23 cellular contexts compared by ENCODE assay signal in genomic region chr2:208556954-208557601, GRCh38.
DNase-seq lines count a peak whose midpoint lies in the region; ATAC-seq, FAIRE-seq and TF ChIP-seq lines count a peak whose summit lies in the region.
"Had no signal": no experiment of that assay in that cellular context is flagged by ENCODE, and none has a peak within 500 bp of the region (broad histone marks: within the 10 kb centered on the region; RNA-seq: fewer than 3 reads in every experiment).

No MANE protein-coding gene starts in this region.

- ATAC-seq in K562 (peak; percentile 69), GM19455 (IDR thresholded peaks at IDR 0.05; ENCODE audit: unreplicated experiment) (no peak)
- ATAC-seq: left lung; stimulated activated memory B cell treated with anti-CD40 and anti-IgM and Interleukin-4, amounts not matched to agents 10 μg/mL and 1 μg/mL and 100 μg/mL, for 72 hours had no signal

- no peaks in the 10 kb centered on the region for H3K4me1 Mint-ChIP-seq in HFFc6 (ENCODE audit: low read depth)
- H3K4me1 Mint-ChIP-seq: activated CD4-positive, alpha-beta T cell treated with anti-CD3 and anti-CD28 coated beads, Interleukin-2, amount 10 ng/mL, durations not matched to agents 24 days and 14 days; activated naive CD8-positive, alpha-beta T cell treated with anti-CD3 and anti-CD28 coated beads, Interleukin-2, amount 10 ng/mL, durations not matched to agents 7 days and 5 days; stimulated activated memory B cell treated with anti-CD40 and anti-IgM and Interleukin-4, amounts not matched to agents 10 μg/mL and 1 μg/mL and 100 μg/mL, for 72 hours had no signal

- H3K14ac ChIP-seq in trophoblast cell (ENCODE audit: low read length): no peak overlapping the region

- H3K36me3 ChIP-seq in K562 (ENCODE audit: control insufficient read depth, insufficient read depth, low read length) (peaks cover 3% of the 10 kb centered on the region; the same call in 2 of the 3 replicates), trophoblast cell (ENCODE audit: control insufficient read depth in 1 of 2, insufficient read depth in 2 of 2, low read length in 2 of 2) (no peaks in the 10 kb centered on the region)
- H3K36me3 ChIP-seq: brain microvascular endothelial cell, left lung had no signal

- 28% methylated on average over 3 of the region's 3 CpGs for WGBS in K562 (ENCODE audit: insufficient coverage, low coverage, missing lambda C conversion rate)
- no CpG with 5 or more reads among the region's 3 CpGs for WGBS in trophoblast cell (ENCODE audit: extremely low coverage, insufficient coverage, insufficient read length)

- CTCF ChIA-PET in K562 (lab: Yijun Ruan, JAX; ENCODE audit: low intra/inter-chr PET ratio): no interaction called here

- TF ChIP-seq CTCF in K562 (IDR thresholded peaks at IDR 0.05 in 2 of 3, conservative IDR thresholded peaks at IDR 0.05 in 1 of 3; ENCODE audit: insufficient read depth in 2 of 3, low read depth in 1 of 3, low read length in 3 of 3) (no peak), HFFc6 (IDR thresholded peaks at IDR 0.05) (no peak)

- H3K9ac ChIP-seq in K562 (ENCODE audit: insufficient read depth in 1 of 2, low read depth in 2 of 2, low read length in 2 of 2) (no peak overlapping the region), trophoblast cell (ENCODE audit: low read length) (no peak overlapping the region)
- H3K9ac ChIP-seq: GM23248 had no signal

- H3K9me3 ChIP-seq in K562 (replicated peaks; ENCODE audit: control insufficient read depth, insufficient read depth, low read depth, low read length) (no peaks in the 10 kb centered on the region; the same call in 1 of the 2 replicates), trophoblast cell (ENCODE audit: insufficient read depth, low read depth, low read length) (no peaks in the 10 kb centered on the region)
- H3K9me3 ChIP-seq: testis had no signal

- H2BK5ac ChIP-seq in trophoblast cell (ENCODE audit: low read depth, low read length, poor library complexity): no peak overlapping the region

- no peak overlapping the region for H4K8ac ChIP-seq in trophoblast cell (ENCODE audit: low read depth, low read length)

- in situ Hi-C loops in K562 (cut with MboI): no loop called here

- H2AK5ac ChIP-seq in trophoblast cell (ENCODE audit: low read length): no peak overlapping the region

- peaks cover 57% of the 10 kb centered on the region for H3K9me3 Mint-ChIP-seq in HFFc6
- H3K9me3 Mint-ChIP-seq: activated CD4-positive, alpha-beta T cell treated with anti-CD3 and anti-CD28 coated beads, Interleukin-2, amount 10 ng/mL, durations not matched to agents 24 days and 14 days had no signal

- no peak overlapping the region for H3K18ac ChIP-seq in trophoblast cell (ENCODE audit: low read length)

- BruUV-seq in K562 (replicated peaks; lab: Mats Ljungman, UMichigan): no TSS peak

- H3K79me2 ChIP-seq in K562 (ENCODE audit: control insufficient read depth, insufficient read depth, low read length) (peaks cover 3% of the 10 kb centered on the region; the same call in 1 of the 3 replicates), trophoblast cell (ENCODE audit: control insufficient read depth, insufficient read depth, low read length, poor library complexity) (no peaks in the 10 kb centered on the region)

- intact Hi-C loops in K562 (cut with micrococcal nuclease): no loop called here

- H3K23ac ChIP-seq in trophoblast cell (ENCODE audit: low read length): no peak overlapping the region

- POLR2A ChIA-PET in K562 (lab: Yijun Ruan, JAX): interaction anchor here (1.5 to 2.0 kb wide), 2 partner anchors 12 to 14 kb away, joined by 4 to 9 read pairs; no protein-coding TSS in a partner anchor

- peaks cover 3% of the 10 kb centered on the region for H3K9me1 ChIP-seq in K562 (ENCODE audit: control insufficient read depth, insufficient read depth, low read length)

- peak overlapping the region; percentile 11; the same call in 1 of the 3 replicates for H3K27ac ChIP-seq in K562 (ENCODE audit: extremely low read depth, low read depth, low read length)
- H3K27ac ChIP-seq in trophoblast cell (ENCODE audit: low read depth, low read length): no peak overlapping the region
- H3K27ac ChIP-seq: brain microvascular endothelial cell, C4-2B, GM23248, left lung, testis had no signal

- no peak overlapping the region for H2BK12ac ChIP-seq in trophoblast cell (ENCODE audit: low read length)

- H3K4me3 Mint-ChIP-seq in HFFc6: no peak overlapping the region
- H3K4me3 Mint-ChIP-seq: activated CD4-positive, alpha-beta T cell treated with anti-CD3 and anti-CD28 coated beads, Interleukin-2, amount 10 ng/mL, durations not matched to agents 24 days and 14 days; activated naive CD8-positive, alpha-beta T cell treated with anti-CD3 and anti-CD28 coated beads, Interleukin-2, amount 10 ng/mL, durations not matched to agents 7 days and 5 days; stimulated activated memory B cell treated with anti-CD40 and anti-IgM and Interleukin-4, amounts not matched to agents 10 μg/mL and 1 μg/mL and 100 μg/mL, for 72 hours had no signal

- H2AFZ ChIP-seq in K562 (ENCODE audit: low read depth, low read length): no peak overlapping the region
- no peak overlapping the region for H2AFZ ChIP-seq in trophoblast cell (ENCODE audit: insufficient read depth, low read length, poor library complexity)
- H2AFZ ChIP-seq: GM23248 had no signal

- no peak for TF ChIP-seq POLR2A in K562 (conservative IDR thresholded peaks at IDR 0.05)

- H2BK120ac ChIP-seq in trophoblast cell (ENCODE audit: insufficient read depth, low read length, poor library complexity): no peak overlapping the region

- H3K27me3 ChIP-seq in K562 (ENCODE audit: control insufficient read depth in 2 of 2, insufficient read depth in 2 of 2, low read length in 2 of 2) (no peaks in the 10 kb centered on the region), trophoblast cell (ENCODE audit: insufficient read depth, low read length) (no peaks in the 10 kb centered on the region)
- H3K27me3 ChIP-seq: brain microvascular endothelial cell, left lung, testis had no signal

- peak; percentile 75 for TF ChIP-seq EP300 in K562 (IDR thresholded peaks at IDR 0.05; ENCODE audit: low read length)

- peak; percentile 75 for FAIRE-seq in K562 (lab: Jason Lieb, UNC)
- FAIRE-seq: colon, G401.6, TTC549 had no signal

- no peak overlapping the region for H3K4ac ChIP-seq in trophoblast cell (ENCODE audit: low read depth, low read length)

- H3K36me3 Mint-ChIP-seq in HFFc6 (ENCODE audit: low read depth): 0 out of 2 replicates have a peak, but pooled peaks cover 5% of the 10 kb centered on the region
- H3K36me3 Mint-ChIP-seq: activated naive CD8-positive, alpha-beta T cell treated with anti-CD3 and anti-CD28 coated beads, Interleukin-2, amount 10 ng/mL, durations not matched to agents 7 days and 5 days; stimulated activated memory B cell treated with anti-CD40 and anti-IgM and Interleukin-4, amounts not matched to agents 10 μg/mL and 1 μg/mL and 100 μg/mL, for 72 hours had no signal

- H3K4me2 ChIP-seq in K562 (ENCODE audit: insufficient read depth, low read length) (0 out of 2 replicates have a peak overlapping the region, but pooled peaks have one; percentile 50), trophoblast cell (ENCODE audit: low read length) (no peak overlapping the region)

- H3K79me1 ChIP-seq in trophoblast cell (ENCODE audit: low read length): no peaks in the 10 kb centered on the region

- no peak overlapping the region for H4K12ac ChIP-seq in trophoblast cell (ENCODE audit: low read depth, low read length)

- peak; percentile 59 for DNase-seq in COLO668 (lab: John Stamatoyannopoulos, UW; ENCODE audit: unreplicated experiment)
- DNase-seq in NCI-H1105 treated with DMSO at 0.1 percent for 48 hours (lab: John Stamatoyannopoulos, UW): peak; percentile 9
- DNase-seq in NCI-H748 treated with DMSO at 0.1 percent for 48 hours (lab: John Stamatoyannopoulos, UW): peak; percentile 89
- DNase-seq in K562 (ENCODE audit: extremely low read depth in 1 of 4, low spot score in 3 of 4): peak in 3 of 4 experiments; percentile 23 to 78 (median 57)
- no peak for DNase-seq in HFFc6
- DNase-seq in HuH-7 (ENCODE audit: low spot score): no peak
- DNase-seq in trophoblast cell: no peak
- DNase-seq: ACHN; activated CD4-positive, alpha-beta T cell treated with anti-CD3 and anti-CD28 coated beads, Interleukin-2, amount 10 ng/mL, durations not matched to agents 24 days and 14 days; activated naive CD8-positive, alpha-beta T cell treated with anti-CD3 and anti-CD28 coated beads, Interleukin-2, amount 10 ng/mL, durations not matched to agents 7 days and 5 days; brain microvascular endothelial cell; glutamatergic neuron; GM23248; KG1; left lung; posterior cingulate gyrus; testis had no signal

- H3K4me3 ChIP-seq in K562: no peak overlapping the region
- no peak overlapping the region for H3K4me3 ChIP-seq in trophoblast cell (ENCODE audit: low read depth, low read length)
- H3K4me3 ChIP-seq: GM23248, left lung, testis had no signal

- H4K91ac ChIP-seq in trophoblast cell (ENCODE audit: low read depth, low read length): no peak overlapping the region

- no peaks in the 10 kb centered on the region for H3K27me3 Mint-ChIP-seq in HFFc6 (ENCODE audit: insufficient read depth)
- H3K27me3 Mint-ChIP-seq: activated CD4-positive, alpha-beta T cell treated with anti-CD3 and anti-CD28 coated beads, Interleukin-2, amount 10 ng/mL, durations not matched to agents 24 days and 14 days; activated naive CD8-positive, alpha-beta T cell treated with anti-CD3 and anti-CD28 coated beads, Interleukin-2, amount 10 ng/mL, durations not matched to agents 7 days and 5 days; stimulated activated memory B cell treated with anti-CD40 and anti-IgM and Interleukin-4, amounts not matched to agents 10 μg/mL and 1 μg/mL and 100 μg/mL, for 72 hours had no signal

- no peak overlapping the region for H3K27ac Mint-ChIP-seq in HFFc6
- H3K27ac Mint-ChIP-seq: activated CD4-positive, alpha-beta T cell treated with anti-CD3 and anti-CD28 coated beads, Interleukin-2, amount 10 ng/mL, durations not matched to agents 24 days and 14 days; activated naive CD8-positive, alpha-beta T cell treated with anti-CD3 and anti-CD28 coated beads, Interleukin-2, amount 10 ng/mL, durations not matched to agents 7 days and 5 days; stimulated activated memory B cell treated with anti-CD40 and anti-IgM and Interleukin-4, amounts not matched to agents 10 μg/mL and 1 μg/mL and 100 μg/mL, for 72 hours had no signal

- TF ChIP-seq RAD21 in K562 (CRISPR knock-in tag; conservative IDR thresholded peaks at IDR 0.05 in 1 of 2, IDR thresholded peaks at IDR 0.05 in 1 of 2): no peak

- H4K20me1 ChIP-seq in K562 (replicated peaks; ENCODE audit: control insufficient read depth, insufficient read depth, low read length): no peaks in the 10 kb centered on the region

- H3K4me1 ChIP-seq in K562 (replicated peaks in 1 of 2; ENCODE audit: control insufficient read depth in 2 of 2, insufficient read depth in 2 of 2, low read length in 2 of 2): peaks cover 4 to 26% of the 10 kb centered on the region in 2 experiments; a peak in 3 of 5 replicates
- H3K4me1 ChIP-seq in trophoblast cell (ENCODE audit: control insufficient read depth in 1 of 2, insufficient read depth in 2 of 2, low read length in 2 of 2): no peaks in the 10 kb centered on the region
- H3K4me1 ChIP-seq: left lung, testis had no signal

Comparison
In these comparisons a context has a peak if more than half of its experiments do, and no peak if none do; other contexts are left out.
1. DNase-seq: peak in COLO668 (single experiment), NCI-H1105 treated with DMSO at 0.1 percent for 48 hours (single experiment), NCI-H748 treated with DMSO at 0.1 percent for 48 hours (single experiment) and K562 (3 of 4); none in HFFc6 (single experiment), HuH-7 (single experiment) and trophoblast cell (0 of 2).